In the genomic region with DNA sequence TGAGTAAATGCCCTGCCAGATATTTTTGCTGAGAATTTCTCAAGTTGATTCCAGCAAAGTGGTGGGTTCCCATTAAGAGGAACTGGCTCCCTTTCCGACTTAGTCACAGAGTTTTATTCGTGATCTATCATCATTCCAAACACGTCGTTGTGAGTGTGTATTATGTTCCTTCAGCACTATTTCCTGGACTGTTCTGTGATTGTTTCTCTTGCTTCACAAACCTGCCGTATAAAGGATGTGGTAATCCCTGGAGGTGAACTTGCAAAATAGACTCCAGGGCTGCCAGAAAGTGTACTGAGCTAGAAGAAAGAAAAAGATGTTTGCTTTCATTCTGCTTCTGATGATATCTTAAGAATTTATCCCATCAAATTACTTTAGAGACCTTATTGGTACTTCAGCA, we compare ENCODE assay signal across 14 cellular contexts. TPM values are rescaled to one million over a fixed set of nuclear protein-coding genes. Genes with fewer than 3 reads are reported as not detected.
DNase-seq lines count a peak whose midpoint lies in the region; ATAC-seq and TF ChIP-seq lines count a peak whose summit lies in the region.
"Had no signal": no experiment of that assay in that cellular context is flagged by ENCODE, and none has a peak within 500 bp of the region (broad histone marks: within the 10 kb centered on the region; RNA-seq: fewer than 3 reads in every experiment).

No MANE protein-coding gene starts in this region.

- peaks cover 24% of the 10 kb centered on the region for H3K4me1 ChIP-seq in PC-3 (ENCODE audit: insufficient read depth, low read length)
- H3K4me1 ChIP-seq: parathyroid adenoma had no signal

- POLR2A ChIA-PET in PC-3 (lab: Charles Lee; ENCODE audit: unreplicated experiment), result no interaction called here

- H3K27ac Mint-ChIP-seq in activated naive CD4-positive, alpha-beta T cell treated with anti-CD3 and anti-CD28 coated beads, Interleukin-2, amount 10 ng/mL, durations not matched to agents 7 days and 5 days, result no peak overlapping the region
- H3K27ac Mint-ChIP-seq: CD8-positive, alpha-beta T cell had no signal

- no peaks in the 10 kb centered on the region for H3K9me2 ChIP-seq in PC-3 (replicated peaks; ENCODE audit: low read length)

- no peak overlapping the region for H3K4me3 ChIP-seq in PC-3 (ENCODE audit: low read length)

- peaks cover 3% of the 10 kb centered on the region for H3F3A ChIP-seq in PC-3 (ENCODE audit: low read length, unreplicated experiment)

- no peak overlapping the region for H2AFZ ChIP-seq in PC-3 (ENCODE audit: low read length)
- H2AFZ ChIP-seq: parathyroid adenoma had no signal

- H3K36me3 ChIP-seq in PC-3 (ENCODE audit: low read depth, low read length), result no peaks in the 10 kb centered on the region

- ATAC-seq in PC-3, result peak; percentile 67
- ATAC-seq in esophagus mucosa, result peak; percentile 79
- ATAC-seq in omental fat pad (ENCODE audit: low FRiP score), result peak; percentile 71
- no peak for ATAC-seq in HG03095 (IDR thresholded peaks at IDR 0.05; ENCODE audit: unreplicated experiment)
- ATAC-seq: CD8-positive, alpha-beta T cell had no signal

- BruUV-seq in PC-3 (replicated peaks; lab: Mats Ljungman, UMichigan), result no TSS peak

- CTCF ChIA-PET in PC-3 (lab: Charles Lee), result no interaction called here
- CTCF ChIA-PET in activated naive CD4-positive, alpha-beta T cell treated with anti-CD3 and anti-CD28 coated beads, Interleukin-2, amount 10 ng/mL, durations not matched to agents 7 days and 5 days (lab: Charles Lee), result no interaction called here

- no peaks in the 10 kb centered on the region for H3K79me2 ChIP-seq in PC-3 (ENCODE audit: low read length)
- H3K79me2 ChIP-seq: parathyroid adenoma had no signal

- peaks cover 10% of the 10 kb centered on the region for H3K4me1 Mint-ChIP-seq in activated naive CD4-positive, alpha-beta T cell treated with anti-CD3 and anti-CD28 coated beads, Interleukin-2, amount 10 ng/mL, durations not matched to agents 7 days and 5 days

- peak overlapping the region; percentile 37 for H3K27ac ChIP-seq in PC-3 (ENCODE audit: low read length)
- H3K27ac ChIP-seq: parathyroid adenoma had no signal

- H3K27me3 Mint-ChIP-seq in activated naive CD4-positive, alpha-beta T cell treated with anti-CD3 and anti-CD28 coated beads, Interleukin-2, amount 10 ng/mL, durations not matched to agents 7 days and 5 days, result no peaks in the 10 kb centered on the region
- H3K27me3 Mint-ChIP-seq: activated CD4-positive, alpha-beta T cell treated with anti-CD3 and anti-CD28 coated beads, Interleukin-2, amount 10 ng/mL, durations not matched to agents 7 days and 5 days had no signal

- H3K9ac ChIP-seq in PC-3 (ENCODE audit: low read length), result no peak overlapping the region
- H3K9ac ChIP-seq: parathyroid adenoma had no signal

- H3K27me3 ChIP-seq in PC-3 (ENCODE audit: low read length), result no peaks in the 10 kb centered on the region

- H4K20me1 ChIP-seq in PC-3 (ENCODE audit: low read length), result no peaks in the 10 kb centered on the region

- no peak overlapping the region for H3K4me3 Mint-ChIP-seq in activated naive CD4-positive, alpha-beta T cell treated with anti-CD3 and anti-CD28 coated beads, Interleukin-2, amount 10 ng/mL, durations not matched to agents 7 days and 5 days
- H3K4me3 Mint-ChIP-seq: activated CD4-positive, alpha-beta T cell treated with anti-CD3 and anti-CD28 coated beads, Interleukin-2, amount 10 ng/mL, durations not matched to agents 7 days and 5 days; CD8-positive, alpha-beta T cell had no signal

- H3K9me3 Mint-ChIP-seq in activated naive CD4-positive, alpha-beta T cell treated with anti-CD3 and anti-CD28 coated beads, Interleukin-2, amount 10 ng/mL, durations not matched to agents 7 days and 5 days, result no peaks in the 10 kb centered on the region
- H3K9me3 Mint-ChIP-seq: activated CD4-positive, alpha-beta T cell treated with anti-CD3 and anti-CD28 coated beads, Interleukin-2, amount 10 ng/mL, durations not matched to agents 7 days and 5 days; CD8-positive, alpha-beta T cell had no signal

- intact Hi-C loops in PC-3 (cut with micrococcal nuclease), result no loop called here

- TF ChIP-seq CTCF in PC-3 (conservative IDR thresholded peaks at IDR 0.05; ENCODE audit: low read depth, low read length), result no peak
- TF ChIP-seq CTCF in omental fat pad (IDR thresholded peaks at IDR 0.05), result no peak

- H3K4me2 ChIP-seq in PC-3 (ENCODE audit: low read length), result peak overlapping the region; percentile 5; the same call in 1 of the 2 replicates

- peaks cover 23% of the 10 kb centered on the region for H3K36me3 Mint-ChIP-seq in activated naive CD4-positive, alpha-beta T cell treated with anti-CD3 and anti-CD28 coated beads, Interleukin-2, amount 10 ng/mL, durations not matched to agents 7 days and 5 days

- DNase-seq in ELR (ENCODE audit: low read depth) (peak; percentile 88), PC-3 (peak; percentile 68), omental fat pad (ENCODE audit: low spot score) (no peak), hepatic stellate cell (ENCODE audit: low spot score) (no peak)
- DNase-seq in activated naive CD4-positive, alpha-beta T cell treated with anti-CD3 and anti-CD28 coated beads, Interleukin-2, amount 10 ng/mL, durations not matched to agents 7 days and 5 days, result no peak
- DNase-seq in activated naive CD4-positive, alpha-beta T cell treated with Interleukin-2 at 50 U/mL for 16 hours, result no peak
- DNase-seq: activated CD4-positive, alpha-beta T cell treated with anti-CD3 and anti-CD28 coated beads, Interleukin-2, amount 10 ng/mL, durations not matched to agents 7 days and 5 days; CD8-positive, alpha-beta T cell; hippocampal formation; NCI-H1694; NCI-H82 had no signal

- no peaks in the 10 kb centered on the region for H3K9me3 ChIP-seq in PC-3 (ENCODE audit: low read length)

RNA-seq across cellular contexts. Expression of a gene that starts 14.5 kb away (rescaled TPM):
- total RNA-seq in PC-3 (2014; rRNA removed), result 0.40 TPM in 1 of 2 replicates, not detected in the other
- 4.5 TPM for total RNA-seq in esophagus mucosa
- 10 to 100 TPM in 2 of 4 donors, 1 to 10 TPM in 2; 7.5 to 25.4 (median 10.4) TPM for total RNA-seq in omental fat pad

Comparison
In these comparisons a context has a peak if more than half of its experiments do, and no peak if none do; other contexts are left out.
1. DNase-seq: peak in ELR (single experiment) and PC-3 (single experiment); none in omental fat pad (single experiment), activated naive CD4-positive, alpha-beta T cell treated with anti-CD3 and anti-CD28 coated beads, Interleukin-2, amount 10 ng/mL, durations not matched to agents 7 days and 5 days (single experiment), hepatic stellate cell (single experiment) and activated naive CD4-positive, alpha-beta T cell treated with Interleukin-2 at 50 U/mL for 16 hours (single experiment).